In genomic region chr3:127102587-127102986, GRCh38 we compare ENCODE assay signal across 19 cellular contexts.
A peak's percentile ranks its signal among the peaks of the same experiment; 100 is the strongest.
DNase-seq lines count a peak whose midpoint lies in the region; ATAC-seq and TF ChIP-seq lines count a peak whose summit lies in the region.
"Had no signal": no experiment of that assay in that cellular context is flagged by ENCODE, and none has a peak within 500 bp of the region (broad histone marks: within the 10 kb centered on the region; RNA-seq: fewer than 3 reads in every experiment).

No MANE protein-coding gene starts in this region.

- H3K4me3 Mint-ChIP-seq in progenitor cell of endocrine pancreas (ENCODE audit: low read depth): no peak overlapping the region
- H3K4me3 Mint-ChIP-seq: CD4-positive, CD25-positive, alpha-beta regulatory T cell; CD8-positive, alpha-beta memory T cell; IgD-negative memory B cell had no signal

- no peak overlapping the region for H2AFZ ChIP-seq in osteoblast (ENCODE audit: low read length)

- H3K27me3 ChIP-seq in RWPE2 (ENCODE audit: insufficient read depth, poor library complexity, severe bottlenecking): no peaks in the 10 kb centered on the region
- H3K27me3 ChIP-seq in osteoblast (ENCODE audit: insufficient read depth, low read length): peaks cover 15% of the 10 kb centered on the region
- H3K27me3 ChIP-seq: BE2C had no signal

- H3K4me3 ChIP-seq in RWPE2 (ENCODE audit: severe bottlenecking) (no peak overlapping the region), osteoblast (ENCODE audit: insufficient read depth, low read length) (no peak overlapping the region)
- H3K4me3 ChIP-seq: GM12878 had no signal

- H3K9me3 Mint-ChIP-seq in progenitor cell of endocrine pancreas (ENCODE audit: low read depth): no peaks in the 10 kb centered on the region
- H3K9me3 Mint-ChIP-seq: CD8-positive, alpha-beta memory T cell; IgD-negative memory B cell had no signal

- H3K36me3 ChIP-seq in RWPE2 (ENCODE audit: low read depth): no peaks in the 10 kb centered on the region
- H3K36me3 ChIP-seq in osteoblast (ENCODE audit: insufficient read depth, low read length): no peaks in the 10 kb centered on the region
- H3K36me3 ChIP-seq: BE2C had no signal

- no peak for ATAC-seq in RWPE2 (ENCODE audit: low read depth)
- ATAC-seq in GM19035 (IDR thresholded peaks at IDR 0.05; ENCODE audit: unreplicated experiment): no peak
- no peak for ATAC-seq in HG03280 (IDR thresholded peaks at IDR 0.05; ENCODE audit: unreplicated experiment)
- ATAC-seq: GM12878, HepG2 had no signal

- no peak overlapping the region for H3K27ac Mint-ChIP-seq in progenitor cell of endocrine pancreas
- H3K27ac Mint-ChIP-seq: CD4-positive, CD25-positive, alpha-beta regulatory T cell; CD8-positive, alpha-beta memory T cell; IgD-negative memory B cell had no signal

- no peak overlapping the region for H3K4me2 ChIP-seq in osteoblast (ENCODE audit: insufficient read depth, low read length)

- no peaks in the 10 kb centered on the region for H3K36me3 Mint-ChIP-seq in progenitor cell of endocrine pancreas (ENCODE audit: insufficient read depth)
- H3K36me3 Mint-ChIP-seq: CD4-positive, CD25-positive, alpha-beta regulatory T cell; CD8-positive, alpha-beta memory T cell; IgD-negative memory B cell had no signal

- H3K9me3 ChIP-seq in RWPE2 (ENCODE audit: severe bottlenecking): no peaks in the 10 kb centered on the region
- H3K9me3 ChIP-seq in osteoblast (ENCODE audit: low read depth, low read length): no peaks in the 10 kb centered on the region
- H3K9me3 ChIP-seq: BE2C had no signal

- no peaks in the 10 kb centered on the region for H3K4me1 Mint-ChIP-seq in progenitor cell of endocrine pancreas (ENCODE audit: low read depth)
- H3K4me1 Mint-ChIP-seq: CD4-positive, CD25-positive, alpha-beta regulatory T cell; CD8-positive, alpha-beta memory T cell; IgD-negative memory B cell had no signal

- H4K20me1 ChIP-seq in osteoblast (ENCODE audit: insufficient read depth, low read length): no peaks in the 10 kb centered on the region

- no peaks in the 10 kb centered on the region for H3K79me2 ChIP-seq in osteoblast (ENCODE audit: insufficient read depth, low read length)

- H3K4me1 ChIP-seq in RWPE2 (ENCODE audit: insufficient read depth, poor library complexity, severe bottlenecking): no peaks in the 10 kb centered on the region
- no peaks in the 10 kb centered on the region for H3K4me1 ChIP-seq in osteoblast (ENCODE audit: insufficient read depth, low read length)
- H3K4me1 ChIP-seq: BE2C had no signal

- H3K27ac ChIP-seq in RWPE2 (ENCODE audit: poor library complexity, severe bottlenecking) (no peak overlapping the region), osteoblast (ENCODE audit: low read depth, low read length) (no peak overlapping the region)

- TF ChIP-seq CTCF in RWPE2 (IDR thresholded peaks at IDR 0.05; ENCODE audit: poor library complexity, severe bottlenecking) (no peak), osteoblast (IDR thresholded peaks at IDR 0.05; ENCODE audit: extremely low read depth, low read depth, low read length) (no peak), progenitor cell of endocrine pancreas (IDR thresholded peaks at IDR 0.05; ENCODE audit: unreplicated experiment) (no peak)

- peak; percentile 48 for DNase-seq in RWPE2 (ENCODE audit: low spot score)
- peak; percentile 77 for DNase-seq in mesenteric fat pad (ENCODE audit: low spot score)
- peak; percentile 35 for DNase-seq in osteoblast (ENCODE audit: insufficient read length, low spot score, missing footprints)
- DNase-seq in progenitor cell of endocrine pancreas (ENCODE audit: low spot score, unreplicated experiment): no peak
- DNase-seq: ACHN; BE2C; C1 segment of cervical spinal cord; CD4-positive, CD25-positive, alpha-beta regulatory T cell; COR-L47; DMS53; DND-41; EL; HCEC 1CT had no signal

- peaks cover 12% of the 10 kb centered on the region for H3K27me3 Mint-ChIP-seq in progenitor cell of endocrine pancreas
